ENCODE assay signal across 8 cellular contexts in genomic region chr10:46565591-46566332, GRCh38. TPM values are rescaled to one million over a fixed set of nuclear protein-coding genes. Genes with fewer than 3 reads are reported as not detected.
DNase-seq lines count a peak whose midpoint lies in the region; ATAC-seq and TF ChIP-seq lines count a peak whose summit lies in the region.
"Not testable (repeated sequence)": the region's sequence is repeated elsewhere in the genome, so short reads cannot be mapped to it uniquely, and the experiment has no call there.

No MANE protein-coding gene starts in this region.

- not testable (repeated sequence) for H3F3A ChIP-seq in PC-3 (ENCODE audit: low read length, unreplicated experiment)

- peak; percentile 73 for ATAC-seq in GM21390 (IDR thresholded peaks at IDR 0.05; ENCODE audit: unreplicated experiment)
- peak; percentile 97 for ATAC-seq in IMR-90 (ENCODE audit: low read depth)
- peak; percentile 97 for ATAC-seq in PC-3

- H3K4ac ChIP-seq in IMR-90 (ENCODE audit: low read depth, low read length); mesenchymal stem cell (ENCODE audit: low read depth in 1 of 2, low read length in 2 of 2): not testable (repeated sequence)

- not testable (repeated sequence) for H3K79me2 ChIP-seq in PC-3 (ENCODE audit: low read length)

- DNase-seq in DMS 273 (lab: John Stamatoyannopoulos, UW; ENCODE audit: unreplicated experiment) (peak; percentile 72), IMR-90 (peak; percentile 72), PC-3 (peak; percentile 68), epithelial cell of proximal tubule (ENCODE audit: low read depth) (peak; percentile 29), mesenchymal stem cell (peak; percentile 75)
- peak; percentile 66 for DNase-seq in activated CD8-positive, alpha-beta memory T cell treated with anti-CD3 and anti-CD28 coated beads, Interleukin-2, amount 50 U/mL, for 48 hours
- DNase-seq in stimulated activated CD8-positive, alpha-beta memory T cell treated with anti-CD3 and anti-CD28 coated beads, Interleukin-4, amount 100 ng/mL, for 48 hours = peak; percentile 60

- WGBS in IMR-90 (ENCODE audit: extremely low coverage in 2 of 2, insufficient read length in 1 of 2), 2 experiments = 0% methylated on average over 2 of the region's 6 CpGs; no CpG with 5 or more reads in 1 of the 2 experiments
- WGBS in mesenchymal stem cell = 28% methylated on average over 3 of the region's 6 CpGs

- H3K36me3 ChIP-seq in IMR-90 (ENCODE audit: control insufficient read depth, insufficient read depth, low read length); PC-3 (ENCODE audit: low read depth, low read length); mesenchymal stem cell (ENCODE audit: control insufficient read depth in 1 of 2, insufficient read depth in 2 of 2, low read depth in 1 of 2, low read length in 2 of 2): not testable (repeated sequence)

- intact Hi-C loops in IMR-90 (cut with micrococcal nuclease) = not testable (repeated sequence)
- intact Hi-C loops in PC-3 (cut with micrococcal nuclease) = loop anchor here (10.0 kb wide), 1 partner anchor 341 kb away; no protein-coding TSS in a partner anchor

- H3K23ac ChIP-seq in IMR-90 (ENCODE audit: low read depth, low read length); mesenchymal stem cell (ENCODE audit: low read length in 2 of 2): not testable (repeated sequence)

- H3K9ac ChIP-seq in IMR-90 (ENCODE audit: low read depth, low read length); PC-3 (ENCODE audit: low read length); mesenchymal stem cell (ENCODE audit: low read length): not testable (repeated sequence)

- not testable (repeated sequence) for H3K14ac ChIP-seq in IMR-90 (replicated peaks; ENCODE audit: low read depth, low read length); mesenchymal stem cell (ENCODE audit: low read length in 2 of 2)

- not testable (repeated sequence) for H2BK15ac ChIP-seq in IMR-90 (ENCODE audit: low read depth, low read length); mesenchymal stem cell (ENCODE audit: low read depth, poor library complexity, severe bottlenecking)

- dilution Hi-C loops in IMR-90 (cut with HindIII; ENCODE audit: low sequenced_read_pairs, unreplicated experiment) = not testable (repeated sequence)

- in situ Hi-C loops in IMR-90 (cut with MboI; ENCODE audit: low sequenced_read_pairs) = not testable (repeated sequence)

- not testable (repeated sequence) for H2BK20ac ChIP-seq in IMR-90 (ENCODE audit: low read depth, low read length)

- H2AK9ac ChIP-seq in IMR-90 (replicated peaks; ENCODE audit: low read depth, low read length, poor library complexity) = not testable (repeated sequence)

- H2BK12ac ChIP-seq in mesenchymal stem cell (ENCODE audit: low read length in 2 of 2) = not testable (repeated sequence)

- H2BK5ac ChIP-seq in IMR-90 (ENCODE audit: low read depth, low read length, poor library complexity, severe bottlenecking); mesenchymal stem cell (ENCODE audit: low read depth, low read length, poor library complexity, severe bottlenecking): not testable (repeated sequence)

- not testable (repeated sequence) for H3K4me3 ChIP-seq in IMR-90 (ENCODE audit: insufficient read depth, low read depth, low read length); PC-3 (ENCODE audit: low read length); epithelial cell of proximal tubule (ENCODE audit: low read depth, low read length); mesenchymal stem cell (ENCODE audit: insufficient read depth in 1 of 2, low read depth in 1 of 2, low read length in 2 of 2)

- not testable (repeated sequence) for H3K79me1 ChIP-seq in IMR-90 (ENCODE audit: low read depth in 1 of 2, low read length in 2 of 2); mesenchymal stem cell (replicated peaks; ENCODE audit: low read length, poor library complexity, severe bottlenecking)

- not testable (repeated sequence) for H4K8ac ChIP-seq in IMR-90 (ENCODE audit: low read depth in 2 of 2, low read length in 2 of 2); mesenchymal stem cell (ENCODE audit: low read length)

- H3K9me1 ChIP-seq in IMR-90 (ENCODE audit: insufficient read depth, low read length) = not testable (repeated sequence)

- not testable (repeated sequence) for H3K4me2 ChIP-seq in IMR-90 (ENCODE audit: low read depth, low read length); PC-3 (ENCODE audit: low read length); mesenchymal stem cell (ENCODE audit: low read length, poor library complexity, severe bottlenecking)

- not testable (repeated sequence) for H3K27me3 ChIP-seq in IMR-90 (ENCODE audit: control insufficient read depth, insufficient read depth, low read length); PC-3 (ENCODE audit: low read length); mesenchymal stem cell (ENCODE audit: control insufficient read depth in 1 of 2, insufficient read depth in 1 of 2, low read length in 2 of 2)

- CTCF ChIA-PET in IMR-90 (lab: Yijun Ruan, JAX) = interaction anchor here (1.1 kb wide), 2 partner anchors 26 to 49 kb away, joined by 3 to 5 read pairs; no protein-coding TSS in a partner anchor
- CTCF ChIA-PET in PC-3 (lab: Charles Lee) = not testable (repeated sequence)

- not testable (repeated sequence) for H2BK120ac ChIP-seq in IMR-90 (ENCODE audit: low read depth, low read length); mesenchymal stem cell (ENCODE audit: low read depth, low read length)

- TF ChIP-seq CTCF in IMR-90 (conservative IDR thresholded peaks at IDR 0.05; ENCODE audit: low read depth, low read length) (peak; percentile 74), PC-3 (conservative IDR thresholded peaks at IDR 0.05; ENCODE audit: low read depth, low read length) (peak; percentile 59), epithelial cell of proximal tubule (conservative IDR thresholded peaks at IDR 0.05; ENCODE audit: low read depth, low read length) (peak; percentile 67)

- not testable (repeated sequence) for H2AFZ ChIP-seq in IMR-90 (replicated peaks; ENCODE audit: low read length, poor library complexity); PC-3 (ENCODE audit: low read length); mesenchymal stem cell (ENCODE audit: low read depth, low read length)

- not testable (repeated sequence) for H3K18ac ChIP-seq in IMR-90 (ENCODE audit: low read depth, low read length); mesenchymal stem cell (ENCODE audit: low read depth in 1 of 2, low read length in 2 of 2)

- not testable (repeated sequence) for BruUV-seq in IMR-90 (replicated peaks; lab: Mats Ljungman, UMichigan); PC-3 (replicated peaks; lab: Mats Ljungman, UMichigan)

- H4K5ac ChIP-seq in IMR-90 (ENCODE audit: low read depth, low read length) = not testable (repeated sequence)

- H3K27ac ChIP-seq in IMR-90 (ENCODE audit: insufficient read depth, low read length); PC-3 (ENCODE audit: low read length); mesenchymal stem cell (ENCODE audit: low read length, poor library complexity, severe bottlenecking): not testable (repeated sequence)

- not testable (repeated sequence) for TF ChIP-seq POLR2A in IMR-90 (IDR thresholded peaks at IDR 0.05; ENCODE audit: low read depth, low read length)

- H3K9me2 ChIP-seq in PC-3 (replicated peaks; ENCODE audit: low read length) = not testable (repeated sequence)

- H4K91ac ChIP-seq in IMR-90 (ENCODE audit: insufficient read depth, low read depth, low read length); mesenchymal stem cell (ENCODE audit: low read length): not testable (repeated sequence)

- not testable (repeated sequence) for H3K56ac ChIP-seq in IMR-90 (ENCODE audit: extremely low read depth, insufficient read depth, low read length)

- POLR2A ChIA-PET in IMR-90 (lab: Charles Lee; ENCODE audit: unreplicated experiment); PC-3 (lab: Charles Lee; ENCODE audit: unreplicated experiment): not testable (repeated sequence)

- not testable (repeated sequence) for H3K9me3 ChIP-seq in IMR-90 (ENCODE audit: control insufficient read depth, insufficient read depth, low read length); PC-3 (ENCODE audit: low read length); mesenchymal stem cell (ENCODE audit: control insufficient read depth, low read length)

- not testable (repeated sequence) for H4K20me1 ChIP-seq in IMR-90 (ENCODE audit: insufficient read depth, low read length); PC-3 (ENCODE audit: low read length)

- peak; percentile 69 for TF ChIP-seq RAD21 in IMR-90 (IDR thresholded peaks at IDR 0.05; ENCODE audit: low read length)

- H3K4me1 ChIP-seq in IMR-90 (ENCODE audit: control insufficient read depth, insufficient read depth, low read length); PC-3 (ENCODE audit: insufficient read depth, low read length); mesenchymal stem cell (ENCODE audit: control insufficient read depth, insufficient read depth, low read depth, low read length): not testable (repeated sequence)

- H2AK5ac ChIP-seq in IMR-90 (ENCODE audit: low read depth, low read length); mesenchymal stem cell (ENCODE audit: low read length, severe bottlenecking): not testable (repeated sequence)

TF ChIP-seq in IMR-90, 13 proteins besides CTCF, POLR2A, EP300 and RAD21:
- TF ChIP-seq SMC3 (IDR thresholded peaks at IDR 0.05; ENCODE audit: low read depth, low read length) = peak; percentile 72

RNA-seq across cellular contexts. Expression of gene GPRIN2, which starts 9.3 kb away (rescaled TPM):
- total RNA-seq in IMR-90 (2012; rRNA removed) (under 0.01 TPM in 1 of 2 replicates, not detected in the other), PC-3 (2014; rRNA removed) (3.1 and 5.8 TPM in 2 replicates), epithelial cell of proximal tubule (4.5 and 9.1 TPM in 2 replicates)
- polyA plus RNA-seq in IMR-90 (2012; rRNA removed) = not detected in 2 replicates
- polyA plus RNA-seq in IMR-90 (2012; cell fraction: cytosol; rRNA removed) = not detected in 2 replicates
- 0.11 and 0.37 TPM in 2 replicates for polyA plus RNA-seq in IMR-90 (2012; cell fraction: nucleus; rRNA removed; ENCODE audit: low replicate concordance)
- polyA plus RNA-seq in mesenchymal stem cell (2013, experiment 1 of 2) = not detected
- polyA plus RNA-seq in mesenchymal stem cell (2013, experiment 2 of 2) = 0.03 TPM

RNA-seq across cellular contexts. Expression of gene SYT15, which starts 13.2 kb away (rescaled TPM):
- 0.54 and 1.1 TPM in 2 replicates for total RNA-seq in IMR-90 (2012; rRNA removed)
- polyA plus RNA-seq in IMR-90 (2012; rRNA removed) = 0.42 and 0.68 TPM in 2 replicates
- polyA plus RNA-seq in IMR-90 (2012; cell fraction: cytosol; rRNA removed) = 0.09 and 0.25 TPM in 2 replicates
- 0.41 and 0.94 TPM in 2 replicates for polyA plus RNA-seq in IMR-90 (2012; cell fraction: nucleus; rRNA removed; ENCODE audit: low replicate concordance)
- not detected in 2 replicates for total RNA-seq in PC-3 (2014; rRNA removed)
- total RNA-seq in epithelial cell of proximal tubule = 0.14 TPM in 1 of 2 replicates, not detected in the other
- polyA plus RNA-seq in mesenchymal stem cell (2013, experiment 1 of 2) = 0.35 TPM
- 0.82 TPM for polyA plus RNA-seq in mesenchymal stem cell (2013, experiment 2 of 2)
